Comparison of ENCODE assay signal across 8 cellular contexts in the genomic region with DNA sequence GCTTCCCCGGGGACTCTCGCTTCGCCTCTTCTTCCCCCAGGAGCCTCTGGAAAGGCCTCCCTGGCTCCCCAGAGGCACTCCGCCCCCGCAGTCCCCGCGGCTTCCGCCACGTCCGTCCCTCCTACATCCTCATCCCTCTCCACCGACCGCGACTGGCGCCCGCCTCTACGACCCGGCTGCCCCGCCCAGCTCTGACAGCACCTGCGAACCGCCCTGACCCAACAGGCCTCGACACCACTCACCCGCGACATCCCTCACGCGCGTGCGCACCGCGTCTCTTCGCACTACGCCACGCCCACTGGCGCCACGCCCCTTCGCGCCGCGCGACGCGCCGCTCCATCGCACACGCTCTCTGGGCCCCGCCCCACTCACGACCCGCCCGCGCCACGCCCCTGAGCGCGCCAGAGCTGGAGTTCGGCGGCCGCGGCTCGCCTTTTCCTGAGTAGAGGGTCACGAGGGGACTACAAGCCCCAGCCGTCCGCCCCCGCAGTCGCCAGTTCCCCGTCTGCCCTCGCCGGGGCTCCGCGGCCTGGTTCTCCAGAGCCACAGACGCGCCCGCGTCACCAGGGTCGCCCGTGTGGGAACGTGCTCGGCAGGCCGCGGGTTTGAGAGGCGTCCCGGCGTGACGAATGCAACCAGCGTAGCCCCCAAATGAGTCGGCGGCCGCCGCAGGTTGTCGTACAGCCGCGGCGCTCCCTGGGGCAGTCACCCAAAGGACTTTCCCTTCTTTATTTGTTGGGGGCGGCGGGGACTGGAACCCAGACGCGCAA. TPM values are rescaled to one million over a fixed set of nuclear protein-coding genes. Genes with fewer than 3 reads are reported as not detected.
A peak's percentile ranks its signal among the peaks of the same experiment; 100 is the strongest.
DNase-seq lines count a peak whose midpoint lies in the region; ATAC-seq and TF ChIP-seq lines count a peak whose summit lies in the region.

No MANE protein-coding gene starts in this region.

- peak overlapping the region; percentile 99 for H3K27ac Mint-ChIP-seq in activated naive CD8-positive, alpha-beta T cell
- peak overlapping the region; percentile 87 for H3K27ac Mint-ChIP-seq in glutamatergic neuron (ENCODE audit: unreplicated experiment)

- no peaks in the 10 kb centered on the region for H3K9me3 Mint-ChIP-seq in activated naive CD8-positive, alpha-beta T cell (ENCODE audit: low read depth)
- H3K9me3 Mint-ChIP-seq in glutamatergic neuron (ENCODE audit: unreplicated experiment): peaks cover 6% of the 10 kb centered on the region

- no peak for TF ChIP-seq CTCF in GM12865 (IDR thresholded peaks at IDR 0.05; ENCODE audit: insufficient read depth, low read depth, low read length, missing control alignments)
- no peak for TF ChIP-seq CTCF in glutamatergic neuron (IDR thresholded peaks at IDR 0.05; ENCODE audit: partially characterized antibody, unreplicated experiment)
- TF ChIP-seq CTCF in ovary (IDR thresholded peaks at IDR 0.05): peak in 1 of 3 donors; percentile 21

- no peaks in the 10 kb centered on the region for H3K27me3 Mint-ChIP-seq in activated naive CD8-positive, alpha-beta T cell
- peaks cover 11% of the 10 kb centered on the region for H3K27me3 Mint-ChIP-seq in glutamatergic neuron (ENCODE audit: unreplicated experiment)

- ATAC-seq in HG02678 (IDR thresholded peaks at IDR 0.05; ENCODE audit: unreplicated experiment) (peak; percentile 77), SK-N-SH treated with all-trans-retinoic acid at 6 μM for 48 hours (peak; percentile 91)

- peak; percentile 90 for TF ChIP-seq POLR2A in ovary (IDR thresholded peaks at IDR 0.05)

- H3K4me3 Mint-ChIP-seq in activated naive CD8-positive, alpha-beta T cell: peak overlapping the region; percentile 94
- peak overlapping the region; percentile 98 for H3K4me3 Mint-ChIP-seq in glutamatergic neuron (ENCODE audit: unreplicated experiment)

- TF ChIP-seq EP300 in ovary (IDR thresholded peaks at IDR 0.05): no peak

- intact Hi-C loops in ovary (cut with DNase I): loop anchor here in 2 of 4 donors (5.0 to 10.0 kb wide), 3 partner anchors 82 to 159 kb away; partner anchors contain the start of genes GNA13 (in 1 of the 2) and RGS9 (in 1 of the 2)

- H3K36me3 ChIP-seq in ovary: no peaks in the 10 kb centered on the region
- H3K36me3 ChIP-seq in thymus (ENCODE audit: control insufficient read depth, insufficient read depth): no peaks in the 10 kb centered on the region

- 0 to 1% (median 1%) methylated on average over 72 to 94 of the region's 94 CpGs for WGBS in ovary, 3 donors
- under 1% methylated on average over 94 of the region's 94 CpGs for WGBS in thymus

- H3K27me3 ChIP-seq in ovary (no peaks in the 10 kb centered on the region), thymus (ENCODE audit: control insufficient read depth, insufficient read depth) (no peaks in the 10 kb centered on the region)

- peak; percentile 99 for DNase-seq in GM12865 (ENCODE audit: low read depth)
- DNase-seq in NCI-H1105 (lab: John Stamatoyannopoulos, UW): peak; percentile 95
- DNase-seq in glutamatergic neuron: peak; percentile 86
- DNase-seq in ovary: peak; percentile 92 to 98 (median 96)

- peaks cover 8% of the 10 kb centered on the region for H3K36me3 Mint-ChIP-seq in activated naive CD8-positive, alpha-beta T cell
- H3K36me3 Mint-ChIP-seq in glutamatergic neuron (ENCODE audit: unreplicated experiment): peaks cover 5% of the 10 kb centered on the region

- H3K9me3 ChIP-seq in ovary (no peaks in the 10 kb centered on the region), thymus (ENCODE audit: control insufficient read depth) (no peaks in the 10 kb centered on the region)

- H3K4me1 ChIP-seq in ovary (ENCODE audit: insufficient read depth) (peaks cover 3% of the 10 kb centered on the region), thymus (ENCODE audit: control insufficient read depth, insufficient read depth, low read length) (peaks cover 12% of the 10 kb centered on the region)

- H3K27ac ChIP-seq in ovary (peak overlapping the region; percentile 73 to 91), thymus (ENCODE audit: low read depth) (peak overlapping the region; percentile 98)

- peak overlapping the region; percentile 97 for H3K4me3 ChIP-seq in GM12865 (ENCODE audit: low read depth, low read length)
- peak overlapping the region; percentile 47 for H3K4me3 ChIP-seq in ovary
- H3K4me3 ChIP-seq in thymus (ENCODE audit: low read length): peak overlapping the region; percentile 78

- H3K4me1 Mint-ChIP-seq in activated naive CD8-positive, alpha-beta T cell (ENCODE audit: low read depth): peaks cover 60% of the 10 kb centered on the region
- peaks cover 15% of the 10 kb centered on the region for H3K4me1 Mint-ChIP-seq in glutamatergic neuron (ENCODE audit: low read depth, unreplicated experiment)

TF ChIP-seq in SK-N-SH treated with all-trans-retinoic acid at 6 μM for 48 hours, 23 proteins besides CTCF, POLR2A, EP300 and RAD21 (continues in another document):
- TF ChIP-seq, protein P1, sequence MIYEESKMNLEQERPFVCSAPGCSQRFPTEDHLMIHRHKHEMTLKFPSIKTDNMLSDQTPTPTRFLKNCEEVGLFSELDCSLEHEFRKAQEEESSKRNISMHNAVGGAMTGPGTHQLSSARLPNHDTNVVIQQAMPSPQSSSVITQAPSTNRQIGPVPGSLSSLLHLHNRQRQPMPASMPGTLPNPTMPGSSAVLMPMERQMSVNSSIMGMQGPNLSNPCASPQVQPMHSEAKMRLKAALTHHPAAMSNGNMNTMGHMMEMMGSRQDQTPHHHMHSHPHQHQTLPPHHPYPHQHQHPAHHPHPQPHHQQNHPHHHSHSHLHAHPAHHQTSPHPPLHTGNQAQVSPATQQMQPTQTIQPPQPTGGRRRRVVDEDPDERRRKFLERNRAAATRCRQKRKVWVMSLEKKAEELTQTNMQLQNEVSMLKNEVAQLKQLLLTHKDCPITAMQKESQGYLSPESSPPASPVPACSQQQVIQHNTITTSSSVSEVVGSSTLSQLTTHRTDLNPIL (CRISPR knock-in tag; IDR thresholded peaks at IDR 0.05; ENCODE audit: low read depth): no peak
- TF ChIP-seq ZNF565 (CRISPR knock-in tag; conservative IDR thresholded peaks at IDR 0.05; ENCODE audit: low read depth) (no peak), ESRRG (CRISPR knock-in tag; IDR thresholded peaks at IDR 0.05) (no peak), PPARA (CRISPR knock-in tag; IDR thresholded peaks at IDR 0.05; ENCODE audit: borderline replicate concordance) (no peak), RARB (CRISPR knock-in tag; IDR thresholded peaks at IDR 0.05) (no peak), ZC3H10 (CRISPR knock-in tag; IDR thresholded peaks at IDR 0.05) (no peak), ZFP3 (CRISPR knock-in tag; IDR thresholded peaks at IDR 0.05) (peak; percentile 49), SNAI2 (CRISPR knock-in tag; IDR thresholded peaks at IDR 0.05) (no peak), TSHZ2 (CRISPR knock-in tag; IDR thresholded peaks at IDR 0.05) (peak; percentile 65; the same call in 1 of the 2 replicates), POU6F1 (CRISPR knock-in tag; IDR thresholded peaks at IDR 0.05; ENCODE audit: borderline replicate concordance, low read depth) (no peak)
- TF ChIP-seq, protein P2, sequence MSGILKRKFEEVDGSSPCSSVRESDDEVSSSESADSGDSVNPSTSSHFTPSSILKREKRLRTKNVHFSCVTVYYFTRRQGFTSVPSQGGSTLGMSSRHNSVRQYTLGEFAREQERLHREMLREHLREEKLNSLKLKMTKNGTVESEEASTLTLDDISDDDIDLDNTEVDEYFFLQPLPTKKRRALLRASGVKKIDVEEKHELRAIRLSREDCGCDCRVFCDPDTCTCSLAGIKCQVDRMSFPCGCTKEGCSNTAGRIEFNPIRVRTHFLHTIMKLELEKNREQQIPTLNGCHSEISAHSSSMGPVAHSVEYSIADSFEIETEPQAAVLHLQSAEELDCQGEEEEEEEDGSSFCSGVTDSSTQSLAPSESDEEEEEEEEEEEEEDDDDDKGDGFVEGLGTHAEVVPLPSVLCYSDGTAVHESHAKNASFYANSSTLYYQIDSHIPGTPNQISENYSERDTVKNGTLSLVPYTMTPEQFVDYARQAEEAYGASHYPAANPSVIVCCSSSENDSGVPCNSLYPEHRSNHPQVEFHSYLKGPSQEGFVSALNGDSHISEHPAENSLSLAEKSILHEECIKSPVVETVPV (CRISPR knock-in tag; IDR thresholded peaks at IDR 0.05): no peak

RNA-seq across cellular contexts. Expression of gene LRRC37A3, which starts 56.2 kb away (rescaled TPM):
- total RNA-seq in glutamatergic neuron (ENCODE audit: unreplicated experiment) (31.1 TPM), ovary (10 to 100 TPM in 6 of 7 donors, 1 to 10 TPM in 1; 8.9 to 23.4 (median 10.9) TPM)
- polyA plus RNA-seq in ovary (1 to 10 TPM; 2.5 to 7.1 TPM), thymus (7.9 TPM)

Comparison
In these comparisons a context has a peak if more than half of its experiments do, and no peak if none do; other contexts are left out.
1. Peak in every context shown above with its lines: DNase-seq, ATAC-seq, H3K4me3 ChIP-seq and H3K27ac ChIP-seq.
2. H3K4me3 ChIP-seq: peak in every context shown above with its lines; median percentile 97 in GM12865; 78 in thymus; 47 in ovary.